ENCODE assay signal across 21 cellular contexts in the genomic region with DNA sequence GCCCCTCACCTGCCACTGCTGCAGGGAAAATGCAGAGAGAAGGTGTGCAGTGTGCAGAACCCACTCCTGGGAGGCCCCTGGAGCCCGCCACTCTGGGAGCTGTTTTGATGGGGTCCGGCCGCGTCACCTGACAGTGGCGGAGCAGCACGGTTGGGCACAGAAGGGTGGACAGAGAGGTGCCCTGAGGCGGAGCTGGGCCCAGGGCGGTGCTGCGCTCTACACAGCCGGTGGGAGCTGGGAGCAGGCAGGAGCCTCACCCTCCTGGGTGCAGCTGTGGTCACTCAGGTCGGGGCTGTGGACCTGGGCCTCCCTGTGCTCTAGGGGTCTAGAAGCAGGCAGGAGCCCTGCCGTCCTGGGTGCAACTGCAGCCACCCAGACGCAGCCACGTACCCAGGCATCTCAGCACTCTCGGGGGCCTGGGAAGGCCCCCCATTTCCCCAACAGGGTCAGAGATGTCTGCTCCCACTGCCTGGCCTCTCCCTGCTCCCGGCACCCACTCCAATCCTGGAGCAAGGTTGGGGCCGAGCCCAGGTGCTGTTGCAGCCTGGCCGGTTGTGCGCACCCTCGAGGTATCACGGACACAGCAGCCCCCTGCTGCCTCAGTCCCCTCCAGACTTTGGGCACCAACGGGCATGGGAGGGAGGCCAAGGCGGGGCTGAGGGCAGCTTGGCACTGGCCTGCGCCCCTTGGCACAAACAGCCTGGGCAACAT.
DNase-seq lines count a peak whose midpoint lies in the region; ATAC-seq, FAIRE-seq and TF ChIP-seq lines count a peak whose summit lies in the region.
"Had no signal": no experiment of that assay in that cellular context is flagged by ENCODE, and none has a peak within 500 bp of the region (broad histone marks: within the 10 kb centered on the region; RNA-seq: fewer than 3 reads in every experiment).

No MANE protein-coding gene starts in this region.

- H3K9me3 Mint-ChIP-seq in stimulated activated effector memory CD8-positive, alpha-beta T cell treated with anti-CD3 and anti-CD28 coated beads, Interleukin-12 subunit alpha, Interleukin-12 subunit beta, amount 100 ng/mL, for 72 hours, result no peaks in the 10 kb centered on the region
- H3K9me3 Mint-ChIP-seq: CD8-positive, alpha-beta T cell had no signal

- H3K27me3 ChIP-seq in HepG2 (ENCODE audit: control insufficient read depth in 1 of 2, insufficient read depth in 2 of 2, low read length in 2 of 2) (no peaks in the 10 kb centered on the region), neuronal stem cell (ENCODE audit: control insufficient read depth in 3 of 3, insufficient read depth in 3 of 3, low read depth in 1 of 3, low read length in 3 of 3) (peaks cover 0 to 3% (median 0%) of the 10 kb centered on the region in 3 experiments), aorta (ENCODE audit: control insufficient read depth in 1 of 2, insufficient read depth in 2 of 2, low read length in 1 of 2) (no peaks in the 10 kb centered on the region), gastrocnemius medialis (no peaks in the 10 kb centered on the region)

- H3K4me3 ChIP-seq in HepG2 (replicated peaks in 1 of 3; ENCODE audit: insufficient read depth in 1 of 3, low read depth in 2 of 3, low read length in 3 of 3), result no peak overlapping the region
- peak overlapping the region in 1 of 2 donors; percentile 58 for H3K4me3 ChIP-seq in neuronal stem cell (ENCODE audit: low read length in 2 of 2)
- no peak overlapping the region for H3K4me3 ChIP-seq in aorta (ENCODE audit: low read length in 2 of 2)
- no peak overlapping the region for H3K4me3 ChIP-seq in gastrocnemius medialis
- H3K4me3 ChIP-seq: GM12878, GM23248 had no signal

- no peak overlapping the region for H2BK120ac ChIP-seq in neuronal stem cell (ENCODE audit: low read depth, low read length)

- no peaks in the 10 kb centered on the region for H3K4me1 ChIP-seq in HepG2 (ENCODE audit: insufficient read depth, low read length)
- H3K4me1 ChIP-seq in neuronal stem cell (ENCODE audit: control insufficient read depth in 2 of 2, insufficient read depth in 1 of 2, low read depth in 1 of 2, low read length in 2 of 2), result no peaks in the 10 kb centered on the region
- no peaks in the 10 kb centered on the region for H3K4me1 ChIP-seq in aorta (ENCODE audit: control insufficient read depth in 1 of 2, insufficient read depth in 2 of 2, low read length in 2 of 2)
- peaks cover 6% of the 10 kb centered on the region in 2 donors for H3K4me1 ChIP-seq in gastrocnemius medialis

- no peaks in the 10 kb centered on the region for H3K36me3 ChIP-seq in HepG2 (replicated peaks in 1 of 2; ENCODE audit: control insufficient read depth in 1 of 2, insufficient read depth in 2 of 2, low read length in 2 of 2)
- H3K36me3 ChIP-seq in neuronal stem cell (replicated peaks in 1 of 2; ENCODE audit: control insufficient read depth in 2 of 2, insufficient read depth in 2 of 2, low read length in 2 of 2), result no peaks in the 10 kb centered on the region
- H3K36me3 ChIP-seq in aorta (ENCODE audit: control insufficient read depth in 1 of 2, insufficient read depth in 2 of 2, low read length in 1 of 2), result peaks cover 0 to 4% of the 10 kb centered on the region in 2 donors
- H3K36me3 ChIP-seq in gastrocnemius medialis, result no peaks in the 10 kb centered on the region

- no TSS peak for BruUV-seq in HepG2 (replicated peaks; lab: Mats Ljungman, UMichigan)

- no peak overlapping the region for H2BK12ac ChIP-seq in neuronal stem cell (ENCODE audit: low read length)

- H2AK5ac ChIP-seq in neuronal stem cell (ENCODE audit: low read depth, low read length), result no peak overlapping the region

- TF ChIP-seq CTCF in HepG2 (CRISPR knock-in tag; IDR thresholded peaks at IDR 0.05) (no peak), gastrocnemius medialis (IDR thresholded peaks at IDR 0.05 in 4 of 5, conservative IDR thresholded peaks at IDR 0.05 in 1 of 5) (no peak)

- FAIRE-seq in HepG2 (lab: Jason Lieb, UNC), result no peak
- FAIRE-seq: D721Med, GM12878, GM19239, H1 had no signal

- POLR2A ChIA-PET in HepG2 (lab: Yijun Ruan, JAX), result no interaction called here

- H3K4me1 Mint-ChIP-seq in stimulated activated effector memory CD8-positive, alpha-beta T cell treated with anti-CD3 and anti-CD28 coated beads, Interleukin-12 subunit alpha, Interleukin-12 subunit beta, amount 100 ng/mL, for 72 hours, result peaks cover 4% of the 10 kb centered on the region
- H3K4me1 Mint-ChIP-seq: CD4-positive, CD25-positive, alpha-beta regulatory T cell had no signal

- H3K18ac ChIP-seq in neuronal stem cell (ENCODE audit: low read length), result peak overlapping the region; percentile 71

- H3K9ac ChIP-seq in HepG2 (ENCODE audit: insufficient read depth, low read depth, low read length) (no peak overlapping the region), neuronal stem cell (ENCODE audit: low read depth, low read length, poor library complexity) (peak overlapping the region; percentile 70)
- H3K9ac ChIP-seq: GM23248 had no signal

- H3K4me2 ChIP-seq in HepG2 (ENCODE audit: low read depth, low read length) (no peak overlapping the region), neuronal stem cell (ENCODE audit: insufficient read depth, low read length, poor library complexity, severe bottlenecking) (no peak overlapping the region)

- no peak overlapping the region for H3K4ac ChIP-seq in neuronal stem cell (ENCODE audit: low read length)

- no peak overlapping the region for H4K91ac ChIP-seq in neuronal stem cell (ENCODE audit: low read depth, low read length, poor library complexity)

- H3K23ac ChIP-seq in neuronal stem cell (ENCODE audit: low read depth, low read length, poor library complexity), result peak overlapping the region; percentile 80

- CTCF ChIA-PET in HepG2 (lab: Yijun Ruan, JAX; ENCODE audit: low intra/inter-chr PET ratio, low total read pairs), result no interaction called here

- no peak for TF ChIP-seq RAD21 in HepG2 (CRISPR knock-in tag; IDR thresholded peaks at IDR 0.05)

- TF ChIP-seq POLR2A in HepG2 (IDR thresholded peaks at IDR 0.05; ENCODE audit: insufficient read depth in 1 of 2, low read depth in 2 of 2, low read length in 2 of 2), result no peak
- TF ChIP-seq POLR2A in gastrocnemius medialis (IDR thresholded peaks at IDR 0.05), result no peak

- H3K14ac ChIP-seq in neuronal stem cell (ENCODE audit: low read length), result peak overlapping the region; percentile 82

- WGBS in HepG2 (ENCODE audit: low lambda C conversion rate), result 66% methylated on average over 13 of the region's 24 CpGs
- no CpG with 5 or more reads among the region's 24 CpGs for WGBS in neuronal stem cell (ENCODE audit: extremely low coverage in 2 of 2, insufficient read length in 2 of 2, insufficient replicate concordance in 1 of 2), 2 donors
- WGBS in aorta, 2 donors, result 93 to 96% methylated on average over 24 of the region's 24 CpGs

- H3K27ac Mint-ChIP-seq in stimulated activated effector memory CD8-positive, alpha-beta T cell treated with anti-CD3 and anti-CD28 coated beads, Interleukin-12 subunit alpha, Interleukin-12 subunit beta, amount 100 ng/mL, for 72 hours, result no peak overlapping the region
- H3K27ac Mint-ChIP-seq: CD4-positive, CD25-positive, alpha-beta regulatory T cell; CD8-positive, alpha-beta T cell had no signal

- TF ChIP-seq EP300 in HepG2 (IDR thresholded peaks at IDR 0.05; ENCODE audit: low read depth in 2 of 2, low read length in 2 of 2), result no peak
- TF ChIP-seq EP300 in HepG2 (CRISPR knock-in tag; IDR thresholded peaks at IDR 0.05; ENCODE audit: borderline replicate concordance), result no peak

- DNase-seq in HepG2 (ENCODE audit: low spot score), result no peak
- DNase-seq in neuronal stem cell (ENCODE audit: low spot score), result no peak
- DNase-seq in stimulated activated effector memory CD8-positive, alpha-beta T cell treated with anti-CD3 and anti-CD28 coated beads, Interleukin-12 subunit alpha, Interleukin-12 subunit beta, amount 100 ng/mL, for 72 hours (ENCODE audit: low spot score in 2 of 2), result no peak
- DNase-seq in aorta, result no peak
- DNase-seq in NCI-H1048 (lab: John Stamatoyannopoulos, UW), result no peak
- no peak for DNase-seq in NCI-H226
- DNase-seq in gastrocnemius medialis, result no peak
- DNase-seq: C1 segment of cervical spinal cord; CD4-positive, CD25-positive, alpha-beta regulatory T cell; CD8-positive, alpha-beta T cell; DMS 273 treated with DMSO at 0.1 percent for 48 hours; DMS79; EL; GDM1; GM23248; H7; HCEC 1CT had no signal

- no peaks in the 10 kb centered on the region for H4K20me1 ChIP-seq in HepG2 (ENCODE audit: insufficient read depth, low read length)

- peak overlapping the region; percentile 3 for H4K8ac ChIP-seq in neuronal stem cell (ENCODE audit: low read depth, low read length)

- no peak overlapping the region for H3K27ac ChIP-seq in HepG2 (ENCODE audit: extremely low read length, insufficient read depth, low read length)
- H3K27ac ChIP-seq in neuronal stem cell (replicated peaks; ENCODE audit: low read length), result no peak overlapping the region
- H3K27ac ChIP-seq in aorta (ENCODE audit: low read depth in 1 of 2, low read length in 2 of 2), result no peak overlapping the region
- H3K27ac ChIP-seq in gastrocnemius medialis, result no peak overlapping the region
- H3K27ac ChIP-seq: GM23248 had no signal

- H2AFZ ChIP-seq in HepG2 (ENCODE audit: low read length), result no peak overlapping the region
- no peak overlapping the region for H2AFZ ChIP-seq in neuronal stem cell (ENCODE audit: low read length)
- H2AFZ ChIP-seq: GM23248 had no signal

- no peaks in the 10 kb centered on the region for H3K79me2 ChIP-seq in HepG2 (ENCODE audit: insufficient read depth, low read length)

- no peaks in the 10 kb centered on the region for H3K36me3 Mint-ChIP-seq in stimulated activated effector memory CD8-positive, alpha-beta T cell treated with anti-CD3 and anti-CD28 coated beads, Interleukin-12 subunit alpha, Interleukin-12 subunit beta, amount 100 ng/mL, for 72 hours
- H3K36me3 Mint-ChIP-seq: CD4-positive, CD25-positive, alpha-beta regulatory T cell; CD8-positive, alpha-beta T cell had no signal

- no peak overlapping the region for H2BK5ac ChIP-seq in neuronal stem cell (ENCODE audit: low read length)

- intact Hi-C loops in HepG2 (cut with micrococcal nuclease; ENCODE audit: unreplicated experiment), result no loop called here
- intact Hi-C loops in aorta (cut with DNase I), result no loop called here
- intact Hi-C loops in gastrocnemius medialis (cut with DNase I; ENCODE audit: low total_unique reads), result no loop called here

- no peak overlapping the region for H2BK15ac ChIP-seq in neuronal stem cell (ENCODE audit: low read length)

- no peak overlapping the region for H3K4me3 Mint-ChIP-seq in stimulated activated effector memory CD8-positive, alpha-beta T cell treated with anti-CD3 and anti-CD28 coated beads, Interleukin-12 subunit alpha, Interleukin-12 subunit beta, amount 100 ng/mL, for 72 hours
- H3K4me3 Mint-ChIP-seq: CD4-positive, CD25-positive, alpha-beta regulatory T cell; CD8-positive, alpha-beta T cell had no signal

- ATAC-seq in HepG2 (peak; percentile 50; the same call in 2 of the 3 replicates), aorta (ENCODE audit: low FRiP score) (peak; percentile 41), gastrocnemius medialis (no peak)
- ATAC-seq in stimulated activated effector memory CD8-positive, alpha-beta T cell treated with anti-CD3 and anti-CD28 coated beads, Interleukin-12 subunit alpha, Interleukin-12 subunit beta, amount 100 ng/mL, for 72 hours, result peak; percentile 44
- ATAC-seq: CD8-positive, alpha-beta T cell; GM12878 had no signal

- H3K79me1 ChIP-seq in neuronal stem cell (ENCODE audit: low read depth, low read length), result peaks cover 1% of the 10 kb centered on the region

- in situ Hi-C loops in HepG2 (cut with HindIII; ENCODE audit: extremely low pct_ligation_motif_present, low pct_unique_long_range_greater_than_20kb), result no loop called here
- in situ Hi-C loops in gastrocnemius medialis (cut with MboI; ENCODE audit: low sequenced_read_pairs in 4 of 4), result no loop called here

- H3K9me3 ChIP-seq in HepG2 (ENCODE audit: low read length) (no peaks in the 10 kb centered on the region), neuronal stem cell (replicated peaks in 1 of 2; ENCODE audit: control insufficient read depth in 2 of 2, insufficient read depth in 1 of 2, low read depth in 1 of 2, low read length in 2 of 2) (peaks cover 6 to 14% of the 10 kb centered on the region in 2 donors), aorta (ENCODE audit: control insufficient read depth, low read length) (no peaks in the 10 kb centered on the region), gastrocnemius medialis (no peaks in the 10 kb centered on the region)

Comparison
In these comparisons a context has a peak if more than half of its experiments do, and no peak if none do; other contexts are left out.
1. ATAC-seq: peak in HepG2 (single experiment), stimulated activated effector memory CD8-positive, alpha-beta T cell treated with anti-CD3 and anti-CD28 coated beads, Interleukin-12 subunit alpha, Interleukin-12 subunit beta, amount 100 ng/mL, for 72 hours (single experiment) and aorta (single experiment); none in gastrocnemius medialis (0 of 2).